ENCODE assay signal across 8 cellular contexts in genomic region chr19:10565567-10566407, GRCh38. TPM values are rescaled to one million over a fixed set of nuclear protein-coding genes. Genes with fewer than 3 reads are reported as not detected.
A peak's percentile ranks its signal among the peaks of the same experiment; 100 is the strongest.
DNase-seq lines count a peak whose midpoint lies in the region; ATAC-seq and TF ChIP-seq lines count a peak whose summit lies in the region.

TSS of gene KRI1 (minus strand) at chr19:10566010. CDS start at chr19:10565999, 11 bp downstream.

- H3K4me2 ChIP-seq in smooth muscle cell, result peak within 1 kb of the TSS; percentile 94

- peak; percentile 68 for TF ChIP-seq POLR2A in breast epithelium (IDR thresholded peaks at IDR 0.05)

- intact Hi-C loops in breast epithelium (cut with DNase I; ENCODE audit: low total_unique reads), result loop anchor here (1.0 kb wide), 1 partner anchor 30 kb away; no protein-coding TSS in a partner anchor

- no peak; the same call in 1 of the 2 replicates for TF ChIP-seq CTCF in AG04450 (IDR thresholded peaks at IDR 0.05; ENCODE audit: low read depth, low read length)
- TF ChIP-seq CTCF in WERI-Rb-1 (IDR thresholded peaks at IDR 0.05; ENCODE audit: low read depth, low read length), result peak; percentile 43
- peak; percentile 24 to 51 (median 38) for TF ChIP-seq CTCF in breast epithelium (IDR thresholded peaks at IDR 0.05)
- TF ChIP-seq CTCF in smooth muscle cell (IDR thresholded peaks at IDR 0.05; ENCODE audit: borderline replicate concordance, insufficient read depth, poor library complexity, severe bottlenecking), result peak; percentile 11

- POLR2A ChIA-PET in AG04450 (lab: Yijun Ruan, JAX), result interaction anchor here (0.7 kb wide), 2 partner anchors 10 to 31 kb away, joined by 3 to 6 read pairs; no protein-coding TSS in a partner anchor

- H3K27ac ChIP-seq in AG04450 (ENCODE audit: low read depth, low read length) (peak within 1 kb of the TSS; percentile 47), WERI-Rb-1 (peak within 1 kb of the TSS; percentile 98), breast epithelium (peak within 1 kb of the TSS; percentile 80 to 89), smooth muscle cell (ENCODE audit: low read depth) (peak within 1 kb of the TSS; percentile 33)

- H3K27me3 ChIP-seq in AG04450 (ENCODE audit: control insufficient read depth, insufficient read depth, low read length) (no peaks in the 10 kb centered on the region), WERI-Rb-1 (ENCODE audit: insufficient read depth, low read depth, severe bottlenecking) (no peaks in the 10 kb centered on the region), breast epithelium (no peaks in the 10 kb centered on the region), smooth muscle cell (ENCODE audit: low read depth) (no peaks in the 10 kb centered on the region)

- H3K79me2 ChIP-seq in smooth muscle cell (ENCODE audit: low read depth), result peaks cover 12% of the 10 kb centered on the region

- ATAC-seq in GM18870 (IDR thresholded peaks at IDR 0.05; ENCODE audit: unreplicated experiment) (peak; percentile 32), HG03139 (IDR thresholded peaks at IDR 0.05; ENCODE audit: unreplicated experiment) (peak; percentile 28)

- peak within 1 kb of the TSS; percentile 71 for H3K9ac ChIP-seq in smooth muscle cell (ENCODE audit: low read depth)

- H3K4me3 ChIP-seq in AG04450 (ENCODE audit: low read depth, low read length), result peak within 1 kb of the TSS; percentile 95
- peak within 1 kb of the TSS; percentile 92 for H3K4me3 ChIP-seq in WERI-Rb-1 (ENCODE audit: low read depth, low read length)
- peak within 1 kb of the TSS; percentile 87 to 91 (median 90) for H3K4me3 ChIP-seq in breast epithelium
- peak within 1 kb of the TSS; percentile 65 for H3K4me3 ChIP-seq in smooth muscle cell

- no peaks in the 10 kb centered on the region for H4K20me1 ChIP-seq in smooth muscle cell (ENCODE audit: low read depth)

- H3K36me3 ChIP-seq in WERI-Rb-1, result peaks cover 52% of the 10 kb centered on the region
- H3K36me3 ChIP-seq in breast epithelium, result no peaks in the 10 kb centered on the region
- no peaks in the 10 kb centered on the region for H3K36me3 ChIP-seq in smooth muscle cell (ENCODE audit: low read depth)

- DNase-seq in AG04450 (ENCODE audit: low read depth, low spot score), result peak; percentile 93
- DNase-seq in NCI-H2227 (lab: John Stamatoyannopoulos, UW; ENCODE audit: unreplicated experiment), result peak; percentile 96
- peak; percentile 99 for DNase-seq in WERI-Rb-1
- DNase-seq in breast epithelium (ENCODE audit: low spot score in 2 of 2), result peak; percentile 96 to 97
- DNase-seq in iPS-NIHi7 (ENCODE audit: extremely low spot score), result peak; percentile 98
- DNase-seq in smooth muscle cell (lab: John Stamatoyannopoulos, UW; ENCODE audit: unreplicated experiment), result peak; percentile 96

- H3K9me3 ChIP-seq in AG04450 (ENCODE audit: control insufficient read depth, insufficient read depth, low read length) (no peaks in the 10 kb centered on the region), WERI-Rb-1 (ENCODE audit: severe bottlenecking) (no peaks in the 10 kb centered on the region), breast epithelium (no peaks in the 10 kb centered on the region), smooth muscle cell (replicated peaks; ENCODE audit: low read depth) (no peaks in the 10 kb centered on the region)

- peaks cover 0 to 12% of the 10 kb centered on the region in 2 donors for H3K4me1 ChIP-seq in breast epithelium
- peaks cover 18% of the 10 kb centered on the region for H3K4me1 ChIP-seq in smooth muscle cell (ENCODE audit: low read depth)

- peaks cover 14% of the 10 kb centered on the region for H3F3A ChIP-seq in smooth muscle cell (ENCODE audit: low read depth)

- H2AFZ ChIP-seq in smooth muscle cell (ENCODE audit: low read depth), result peak within 1 kb of the TSS; percentile 60

- CTCF ChIA-PET in AG04450 (lab: Charles Lee), result interaction anchor here (0.5 to 0.9 kb wide), 5 partner anchors 10 to 61 kb away, joined by 3 to 7 read pairs (median 4); no protein-coding TSS in a partner anchor

- WGBS in smooth muscle cell (ENCODE audit: low lambda C conversion rate), result 2% methylated on average over 21 of the region's 94 CpGs

RNA-seq across cellular contexts. Expression of gene KRI1, which starts in this region (rescaled TPM):
- 11.1 and 11.3 TPM in 2 replicates for polyA plus RNA-seq in AG04450 (2011; rRNA removed)
- 9.8 and 11.7 TPM in 2 replicates for polyA minus RNA-seq in AG04450 (2011; rRNA and poly(A)+ RNA removed)
- total RNA-seq in breast epithelium, result 10 to 100 TPM; 16.4 to 23.6 (median 17.6) TPM
- 4.9 and 7.1 TPM in 2 replicates for total RNA-seq in smooth muscle cell
- 10.1 and 18.0 TPM in 2 replicates for polyA plus RNA-seq in smooth muscle cell

Comparison
In these comparisons a context has a peak if more than half of its experiments do, and no peak if none do; other contexts are left out.
1. Peak in every context shown above with its lines: DNase-seq, ATAC-seq, H3K4me3 ChIP-seq and H3K27ac ChIP-seq.
2. H3K27ac ChIP-seq: peak in every context shown above with its lines; median percentile 98 in WERI-Rb-1; 84 in breast epithelium; 47 in AG04450; 33 in smooth muscle cell.